ENCODE assay signal across 1 cellular context in the genomic region with DNA sequence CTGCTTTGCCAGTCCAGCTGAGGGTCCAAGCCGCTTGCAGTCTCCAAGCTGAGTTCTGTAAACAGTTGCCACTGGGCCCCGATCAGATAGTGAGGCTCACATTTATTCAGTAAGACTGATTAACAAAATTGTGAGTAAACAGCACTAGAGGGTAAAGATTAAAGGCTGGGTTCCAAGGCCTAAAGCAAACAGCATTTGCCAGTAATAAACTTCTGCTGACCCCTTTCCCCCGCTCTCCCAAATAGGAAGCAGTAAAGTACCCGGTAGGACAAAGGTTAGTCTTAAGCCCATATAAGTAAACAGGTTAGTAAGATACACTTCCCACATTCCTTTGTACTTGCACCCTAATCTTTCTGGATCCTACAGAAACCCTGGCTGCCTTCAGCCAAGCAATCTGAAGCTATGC.
TF ChIP-seq lines count a peak whose summit lies in the region.

No MANE protein-coding gene starts in this region.

TF ChIP-seq in HepG2, 621 proteins besides CTCF, POLR2A, EP300 and RAD21 (continued from another document and continues in another):
- TF ChIP-seq, protein P1, sequence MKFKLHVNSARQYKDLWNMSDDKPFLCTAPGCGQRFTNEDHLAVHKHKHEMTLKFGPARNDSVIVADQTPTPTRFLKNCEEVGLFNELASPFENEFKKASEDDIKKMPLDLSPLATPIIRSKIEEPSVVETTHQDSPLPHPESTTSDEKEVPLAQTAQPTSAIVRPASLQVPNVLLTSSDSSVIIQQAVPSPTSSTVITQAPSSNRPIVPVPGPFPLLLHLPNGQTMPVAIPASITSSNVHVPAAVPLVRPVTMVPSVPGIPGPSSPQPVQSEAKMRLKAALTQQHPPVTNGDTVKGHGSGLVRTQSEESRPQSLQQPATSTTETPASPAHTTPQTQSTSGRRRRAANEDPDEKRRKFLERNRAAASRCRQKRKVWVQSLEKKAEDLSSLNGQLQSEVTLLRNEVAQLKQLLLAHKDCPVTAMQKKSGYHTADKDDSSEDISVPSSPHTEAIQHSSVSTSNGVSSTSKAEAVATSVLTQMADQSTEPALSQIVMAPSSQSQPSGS (CRISPR knock-in tag; IDR thresholded peaks at IDR 0.05) = peak; percentile 63; the same call in 1 of the 2 replicates
- TF ChIP-seq, protein P2, sequence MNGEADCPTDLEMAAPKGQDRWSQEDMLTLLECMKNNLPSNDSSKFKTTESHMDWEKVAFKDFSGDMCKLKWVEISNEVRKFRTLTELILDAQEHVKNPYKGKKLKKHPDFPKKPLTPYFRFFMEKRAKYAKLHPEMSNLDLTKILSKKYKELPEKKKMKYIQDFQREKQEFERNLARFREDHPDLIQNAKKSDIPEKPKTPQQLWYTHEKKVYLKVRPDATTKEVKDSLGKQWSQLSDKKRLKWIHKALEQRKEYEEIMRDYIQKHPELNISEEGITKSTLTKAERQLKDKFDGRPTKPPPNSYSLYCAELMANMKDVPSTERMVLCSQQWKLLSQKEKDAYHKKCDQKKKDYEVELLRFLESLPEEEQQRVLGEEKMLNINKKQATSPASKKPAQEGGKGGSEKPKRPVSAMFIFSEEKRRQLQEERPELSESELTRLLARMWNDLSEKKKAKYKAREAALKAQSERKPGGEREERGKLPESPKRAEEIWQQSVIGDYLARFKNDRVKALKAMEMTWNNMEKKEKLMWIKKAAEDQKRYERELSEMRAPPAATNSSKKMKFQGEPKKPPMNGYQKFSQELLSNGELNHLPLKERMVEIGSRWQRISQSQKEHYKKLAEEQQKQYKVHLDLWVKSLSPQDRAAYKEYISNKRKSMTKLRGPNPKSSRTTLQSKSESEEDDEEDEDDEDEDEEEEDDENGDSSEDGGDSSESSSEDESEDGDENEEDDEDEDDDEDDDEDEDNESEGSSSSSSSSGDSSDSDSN (CRISPR knock-in tag; IDR thresholded peaks at IDR 0.05) = no peak
- TF ChIP-seq, protein P3, sequence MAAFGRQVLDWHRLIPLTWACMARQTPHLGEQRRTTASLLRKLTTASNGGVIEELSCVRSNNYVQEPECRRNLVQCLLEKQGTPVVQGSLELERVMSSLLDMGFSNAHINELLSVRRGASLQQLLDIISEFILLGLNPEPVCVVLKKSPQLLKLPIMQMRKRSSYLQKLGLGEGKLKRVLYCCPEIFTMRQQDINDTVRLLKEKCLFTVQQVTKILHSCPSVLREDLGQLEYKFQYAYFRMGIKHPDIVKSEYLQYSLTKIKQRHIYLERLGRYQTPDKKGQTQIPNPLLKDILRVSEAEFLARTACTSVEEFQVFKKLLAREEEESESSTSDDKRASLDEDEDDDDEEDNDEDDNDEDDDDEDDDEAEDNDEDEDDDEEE (CRISPR knock-in tag; IDR thresholded peaks at IDR 0.05) = no peak
- TF ChIP-seq, protein P4, sequence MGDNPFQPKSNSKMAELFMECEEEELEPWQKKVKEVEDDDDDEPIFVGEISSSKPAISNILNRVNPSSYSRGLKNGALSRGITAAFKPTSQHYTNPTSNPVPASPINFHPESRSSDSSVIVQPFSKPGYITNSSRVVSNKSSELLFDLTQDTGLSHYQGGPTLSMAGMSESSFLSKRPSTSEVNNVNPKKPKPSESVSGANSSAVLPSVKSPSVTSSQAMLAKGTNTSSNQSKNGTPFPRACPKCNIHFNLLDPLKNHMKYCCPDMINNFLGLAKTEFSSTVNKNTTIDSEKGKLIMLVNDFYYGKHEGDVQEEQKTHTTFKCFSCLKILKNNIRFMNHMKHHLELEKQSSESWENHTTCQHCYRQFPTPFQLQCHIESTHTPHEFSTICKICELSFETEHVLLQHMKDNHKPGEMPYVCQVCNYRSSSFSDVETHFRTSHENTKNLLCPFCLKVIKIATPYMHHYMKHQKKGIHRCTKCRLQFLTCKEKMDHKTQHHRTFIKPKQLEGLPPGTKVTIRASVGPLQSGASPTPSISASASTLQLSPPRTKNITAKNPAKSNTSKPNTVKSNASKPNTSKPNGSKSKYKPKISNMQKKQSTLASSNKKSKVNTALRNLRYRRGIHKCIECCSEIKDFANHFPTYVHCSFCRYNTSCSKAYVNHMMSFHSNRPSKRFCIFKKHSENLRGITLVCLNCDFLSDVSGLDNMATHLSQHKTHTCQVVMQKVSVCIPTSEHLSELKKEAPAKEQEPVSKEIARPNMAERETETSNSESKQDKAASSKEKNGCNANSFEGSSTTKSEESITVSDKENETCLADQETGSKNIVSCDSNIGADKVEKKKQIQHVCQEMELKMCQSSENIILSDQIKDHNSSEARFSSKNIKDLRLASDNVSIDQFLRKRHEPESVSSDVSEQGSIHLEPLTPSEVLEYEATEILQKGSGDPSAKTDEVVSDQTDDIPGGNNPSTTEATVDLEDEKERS (CRISPR knock-in tag; IDR thresholded peaks at IDR 0.05) = peak; percentile 44; the same call in 1 of the 2 replicates
- TF ChIP-seq SPEN (CRISPR knock-in tag; IDR thresholded peaks at IDR 0.05; ENCODE audit: low read depth) (no peak), NR2F1 (CRISPR knock-in tag; IDR thresholded peaks at IDR 0.05) (peak; percentile 70 to 79; a peak in 3 of 4 replicates), ZFP36 (IDR thresholded peaks at IDR 0.05; ENCODE audit: borderline replicate concordance, low read depth, low read length, partially characterized antibody) (no peak), ZNF432 (CRISPR knock-in tag; IDR thresholded peaks at IDR 0.05; ENCODE audit: borderline replicate concordance) (no peak), ZNF337 (CRISPR knock-in tag; IDR thresholded peaks at IDR 0.05; ENCODE audit: borderline replicate concordance, low read depth) (no peak), ZFAT (CRISPR knock-in tag; conservative IDR thresholded peaks at IDR 0.05) (no peak), TOPORS (CRISPR knock-in tag; IDR thresholded peaks at IDR 0.05) (no peak; the same call in 1 of the 2 replicates), ZSCAN21 (CRISPR knock-in tag; IDR thresholded peaks at IDR 0.05; ENCODE audit: borderline replicate concordance) (no peak), SMAD3 (CRISPR knock-in tag; IDR thresholded peaks at IDR 0.05) (0 out of 2 replicates have a peak, but pooled peaks have one; percentile 61), ZNF501 (CRISPR knock-in tag; IDR thresholded peaks at IDR 0.05) (no peak), CBX5 (CRISPR knock-in tag; IDR thresholded peaks at IDR 0.05; ENCODE audit: borderline replicate concordance) (peak; percentile 27; the same call in 1 of the 2 replicates), HOXA3 (CRISPR knock-in tag; IDR thresholded peaks at IDR 0.05) (no peak), ZIK1 (CRISPR knock-in tag; IDR thresholded peaks at IDR 0.05; ENCODE audit: borderline replicate concordance, low read depth) (no peak), CBX2 (IDR thresholded peaks at IDR 0.05; ENCODE audit: low read depth, low read length) (no peak), CBX2 (CRISPR knock-in tag; IDR thresholded peaks at IDR 0.05; ENCODE audit: low read depth) (no peak), HES4 (CRISPR knock-in tag; IDR thresholded peaks at IDR 0.05; ENCODE audit: borderline replicate concordance) (no peak), TCF12 (IDR thresholded peaks at IDR 0.05) (no peak), TCF12 (CRISPR knock-in tag; IDR thresholded peaks at IDR 0.05) (peak; percentile 69; the same call in 1 of the 2 replicates), ATRX (CRISPR knock-in tag; IDR thresholded peaks at IDR 0.05; ENCODE audit: borderline replicate concordance) (no peak), JARID2 (CRISPR knock-in tag; IDR thresholded peaks at IDR 0.05; ENCODE audit: insufficient replicate concordance) (no peak), ZNF747 (CRISPR knock-in tag; IDR thresholded peaks at IDR 0.05; ENCODE audit: borderline replicate concordance) (peak; percentile 63; the same call in 1 of the 2 replicates), BRCA1 (CRISPR knock-in tag; IDR thresholded peaks at IDR 0.05) (peak; percentile 43; the same call in 1 of the 2 replicates), ZNF614 (CRISPR knock-in tag; IDR thresholded peaks at IDR 0.05; ENCODE audit: borderline replicate concordance) (peak; percentile 90), ZNF543 (CRISPR knock-in tag; IDR thresholded peaks at IDR 0.05) (no peak), SATB2 (CRISPR knock-in tag; IDR thresholded peaks at IDR 0.05) (no peak), HDAC1 (CRISPR knock-in tag; IDR thresholded peaks at IDR 0.05) (peak; percentile 78), NFRKB (IDR thresholded peaks at IDR 0.05) (no peak), DPF2 (CRISPR knock-in tag; IDR thresholded peaks at IDR 0.05; ENCODE audit: borderline replicate concordance, low read depth) (peak; percentile 90), ZNF331 (CRISPR knock-in tag; IDR thresholded peaks at IDR 0.05) (peak; percentile 74; the same call in 1 of the 2 replicates), ZNF605 (CRISPR knock-in tag; IDR thresholded peaks at IDR 0.05) (peak; percentile 69), PAWR (CRISPR knock-in tag; IDR thresholded peaks at IDR 0.05; ENCODE audit: borderline replicate concordance) (no peak), ZMYM3 (CRISPR knock-in tag; IDR thresholded peaks at IDR 0.05) (0 out of 2 replicates have a peak, but pooled peaks have one; percentile 62), ZMYM4 (CRISPR knock-in tag; IDR thresholded peaks at IDR 0.05) (peak; percentile 88; the same call in 1 of the 2 replicates)
- TF ChIP-seq, protein P5, sequence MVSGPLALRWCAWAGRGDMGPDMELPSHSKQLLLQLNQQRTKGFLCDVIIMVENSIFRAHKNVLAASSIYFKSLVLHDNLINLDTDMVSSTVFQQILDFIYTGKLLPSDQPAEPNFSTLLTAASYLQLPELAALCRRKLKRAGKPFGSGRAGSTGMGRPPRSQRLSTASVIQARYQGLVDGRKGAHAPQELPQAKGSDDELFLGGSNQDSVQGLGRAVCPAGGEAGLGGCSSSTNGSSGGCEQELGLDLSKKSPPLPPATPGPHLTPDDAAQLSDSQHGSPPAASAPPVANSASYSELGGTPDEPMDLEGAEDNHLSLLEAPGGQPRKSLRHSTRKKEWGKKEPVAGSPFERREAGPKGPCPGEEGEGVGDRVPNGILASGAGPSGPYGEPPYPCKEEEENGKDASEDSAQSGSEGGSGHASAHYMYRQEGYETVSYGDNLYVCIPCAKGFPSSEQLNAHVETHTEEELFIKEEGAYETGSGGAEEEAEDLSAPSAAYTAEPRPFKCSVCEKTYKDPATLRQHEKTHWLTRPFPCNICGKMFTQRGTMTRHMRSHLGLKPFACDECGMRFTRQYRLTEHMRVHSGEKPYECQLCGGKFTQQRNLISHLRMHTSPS (CRISPR knock-in tag; IDR thresholded peaks at IDR 0.05; ENCODE audit: low read depth) = no peak
- TF ChIP-seq, protein P6, sequence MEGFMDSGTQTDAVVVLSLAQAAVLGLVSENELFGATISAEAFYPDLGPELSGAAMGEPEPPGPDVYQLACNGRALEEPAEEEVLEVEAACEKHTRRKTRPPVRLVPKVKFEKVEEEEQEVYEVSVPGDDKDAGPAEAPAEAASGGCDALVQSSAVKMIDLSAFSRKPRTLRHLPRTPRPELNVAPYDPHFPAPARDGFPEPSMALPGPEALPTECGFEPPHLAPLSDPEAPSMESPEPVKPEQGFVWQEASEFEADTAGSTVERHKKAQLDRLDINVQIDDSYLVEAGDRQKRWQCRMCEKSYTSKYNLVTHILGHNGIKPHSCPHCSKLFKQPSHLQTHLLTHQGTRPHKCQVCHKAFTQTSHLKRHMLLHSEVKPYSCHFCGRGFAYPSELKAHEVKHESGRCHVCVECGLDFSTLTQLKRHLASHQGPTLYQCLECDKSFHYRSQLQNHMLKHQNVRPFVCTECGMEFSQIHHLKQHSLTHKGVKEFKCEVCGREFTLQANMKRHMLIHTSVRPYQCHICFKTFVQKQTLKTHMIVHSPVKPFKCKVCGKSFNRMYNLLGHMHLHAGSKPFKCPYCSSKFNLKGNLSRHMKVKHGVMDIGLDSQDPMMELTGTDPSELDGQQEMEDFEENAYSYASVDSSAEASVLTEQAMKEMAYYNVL (CRISPR knock-in tag; IDR thresholded peaks at IDR 0.05; ENCODE audit: borderline replicate concordance) = peak; percentile 83; the same call in 1 of the 2 replicates
- TF ChIP-seq, protein P7, sequence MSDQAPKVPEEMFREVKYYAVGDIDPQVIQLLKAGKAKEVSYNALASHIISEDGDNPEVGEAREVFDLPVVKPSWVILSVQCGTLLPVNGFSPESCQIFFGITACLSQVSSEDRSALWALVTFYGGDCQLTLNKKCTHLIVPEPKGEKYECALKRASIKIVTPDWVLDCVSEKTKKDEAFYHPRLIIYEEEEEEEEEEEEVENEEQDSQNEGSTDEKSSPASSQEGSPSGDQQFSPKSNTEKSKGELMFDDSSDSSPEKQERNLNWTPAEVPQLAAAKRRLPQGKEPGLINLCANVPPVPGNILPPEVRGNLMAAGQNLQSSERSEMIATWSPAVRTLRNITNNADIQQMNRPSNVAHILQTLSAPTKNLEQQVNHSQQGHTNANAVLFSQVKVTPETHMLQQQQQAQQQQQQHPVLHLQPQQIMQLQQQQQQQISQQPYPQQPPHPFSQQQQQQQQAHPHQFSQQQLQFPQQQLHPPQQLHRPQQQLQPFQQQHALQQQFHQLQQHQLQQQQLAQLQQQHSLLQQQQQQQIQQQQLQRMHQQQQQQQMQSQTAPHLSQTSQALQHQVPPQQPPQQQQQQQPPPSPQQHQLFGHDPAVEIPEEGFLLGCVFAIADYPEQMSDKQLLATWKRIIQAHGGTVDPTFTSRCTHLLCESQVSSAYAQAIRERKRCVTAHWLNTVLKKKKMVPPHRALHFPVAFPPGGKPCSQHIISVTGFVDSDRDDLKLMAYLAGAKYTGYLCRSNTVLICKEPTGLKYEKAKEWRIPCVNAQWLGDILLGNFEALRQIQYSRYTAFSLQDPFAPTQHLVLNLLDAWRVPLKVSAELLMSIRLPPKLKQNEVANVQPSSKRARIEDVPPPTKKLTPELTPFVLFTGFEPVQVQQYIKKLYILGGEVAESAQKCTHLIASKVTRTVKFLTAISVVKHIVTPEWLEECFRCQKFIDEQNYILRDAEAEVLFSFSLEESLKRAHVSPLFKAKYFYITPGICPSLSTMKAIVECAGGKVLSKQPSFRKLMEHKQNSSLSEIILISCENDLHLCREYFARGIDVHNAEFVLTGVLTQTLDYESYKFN (CRISPR knock-in tag; conservative IDR thresholded peaks at IDR 0.05) = peak; percentile 99
- TF ChIP-seq, protein P8, sequence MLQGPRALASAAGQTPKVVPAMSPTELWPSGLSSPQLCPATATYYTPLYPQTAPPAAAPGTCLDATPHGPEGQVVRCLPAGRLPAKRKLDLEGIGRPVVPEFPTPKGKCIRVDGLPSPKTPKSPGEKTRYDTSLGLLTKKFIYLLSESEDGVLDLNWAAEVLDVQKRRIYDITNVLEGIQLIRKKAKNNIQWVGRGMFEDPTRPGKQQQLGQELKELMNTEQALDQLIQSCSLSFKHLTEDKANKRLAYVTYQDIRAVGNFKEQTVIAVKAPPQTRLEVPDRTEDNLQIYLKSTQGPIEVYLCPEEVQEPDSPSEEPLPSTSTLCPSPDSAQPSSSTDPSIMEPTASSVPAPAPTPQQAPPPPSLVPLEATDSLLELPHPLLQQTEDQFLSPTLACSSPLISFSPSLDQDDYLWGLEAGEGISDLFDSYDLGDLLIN (CRISPR knock-in tag; IDR thresholded peaks at IDR 0.05; ENCODE audit: borderline replicate concordance) = no peak
- TF ChIP-seq, protein P9, sequence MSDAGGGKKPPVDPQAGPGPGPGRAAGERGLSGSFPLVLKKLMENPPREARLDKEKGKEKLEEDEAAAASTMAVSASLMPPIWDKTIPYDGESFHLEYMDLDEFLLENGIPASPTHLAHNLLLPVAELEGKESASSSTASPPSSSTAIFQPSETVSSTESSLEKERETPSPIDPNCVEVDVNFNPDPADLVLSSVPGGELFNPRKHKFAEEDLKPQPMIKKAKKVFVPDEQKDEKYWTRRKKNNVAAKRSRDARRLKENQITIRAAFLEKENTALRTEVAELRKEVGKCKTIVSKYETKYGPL (CRISPR knock-in tag; IDR thresholded peaks at IDR 0.05) = no peak
- TF ChIP-seq, protein P10, sequence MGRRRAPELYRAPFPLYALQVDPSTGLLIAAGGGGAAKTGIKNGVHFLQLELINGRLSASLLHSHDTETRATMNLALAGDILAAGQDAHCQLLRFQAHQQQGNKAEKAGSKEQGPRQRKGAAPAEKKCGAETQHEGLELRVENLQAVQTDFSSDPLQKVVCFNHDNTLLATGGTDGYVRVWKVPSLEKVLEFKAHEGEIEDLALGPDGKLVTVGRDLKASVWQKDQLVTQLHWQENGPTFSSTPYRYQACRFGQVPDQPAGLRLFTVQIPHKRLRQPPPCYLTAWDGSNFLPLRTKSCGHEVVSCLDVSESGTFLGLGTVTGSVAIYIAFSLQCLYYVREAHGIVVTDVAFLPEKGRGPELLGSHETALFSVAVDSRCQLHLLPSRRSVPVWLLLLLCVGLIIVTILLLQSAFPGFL (CRISPR knock-in tag; IDR thresholded peaks at IDR 0.05) = no peak
